15 cellular contexts compared by ENCODE assay signal in genomic region chr9:115630126-115630840, GRCh38.
A peak's percentile ranks its signal among the peaks of the same experiment; 100 is the strongest.
DNase-seq lines count a peak whose midpoint lies in the region; ATAC-seq, FAIRE-seq and TF ChIP-seq lines count a peak whose summit lies in the region.
"Had no signal": no experiment of that assay in that cellular context is flagged by ENCODE, and none has a peak within 500 bp of the region (broad histone marks: within the 10 kb centered on the region; RNA-seq: fewer than 3 reads in every experiment).

No MANE protein-coding gene starts in this region.

- no peaks in the 10 kb centered on the region for H3K36me3 Mint-ChIP-seq in astrocyte (ENCODE audit: low read depth, unreplicated experiment)
- H3K36me3 Mint-ChIP-seq: CD4-positive, alpha-beta memory T cell had no signal

- FAIRE-seq in astrocyte (lab: Jason Lieb, UNC): peak; percentile 76
- peak; percentile 86 for FAIRE-seq in keratinocyte (lab: Jason Lieb, UNC)

- H3K9ac ChIP-seq in astrocyte (ENCODE audit: low read length): no peak overlapping the region
- H3K9ac ChIP-seq in keratinocyte (ENCODE audit: control insufficient read depth, extremely low read depth, insufficient read depth, low read length): no peak overlapping the region
- H3K9ac ChIP-seq in smooth muscle cell (ENCODE audit: low read depth): no peak overlapping the region
- H3K9ac ChIP-seq: KMS-11 had no signal

- H3K4me1 Mint-ChIP-seq in astrocyte (ENCODE audit: low read depth, unreplicated experiment): peaks cover 43% of the 10 kb centered on the region
- H3K4me1 Mint-ChIP-seq: CD4-positive, alpha-beta memory T cell had no signal

- H3F3A ChIP-seq in smooth muscle cell (ENCODE audit: low read depth): peaks cover 4% of the 10 kb centered on the region

- DNase-seq in Jurkat, Clone E6-1 (ENCODE audit: low read depth, low spot score): peak; percentile 52
- DNase-seq in astrocyte (ENCODE audit: low read depth): no peak
- DNase-seq in keratinocyte (ENCODE audit: low read depth, low spot score): no peak
- no peak for DNase-seq in smooth muscle cell (lab: John Stamatoyannopoulos, UW; ENCODE audit: unreplicated experiment)
- DNase-seq in NK-92 (lab: John Stamatoyannopoulos, UW; ENCODE audit: unreplicated experiment): no peak
- DNase-seq: CD4-positive, alpha-beta memory T cell; NCI-H1048; NCI-H1436 treated with DMSO at 0.1 percent for 48 hours; NCI-H2081 treated with DMSO at 0.1 percent for 48 hours; NCI-H510A; NCI-H82; SHP77 treated with DMSO at 0.1 percent for 48 hours had no signal

- H3K9me3 Mint-ChIP-seq in astrocyte (ENCODE audit: unreplicated experiment): no peaks in the 10 kb centered on the region
- H3K9me3 Mint-ChIP-seq: CD4-positive, alpha-beta memory T cell had no signal

- no peak overlapping the region for H3K4me2 ChIP-seq in astrocyte (ENCODE audit: low read length)
- H3K4me2 ChIP-seq in keratinocyte (ENCODE audit: control insufficient read depth, extremely low read depth, insufficient read depth, low read depth, low read length): no peak overlapping the region
- H3K4me2 ChIP-seq in smooth muscle cell: no peak overlapping the region
- H3K4me2 ChIP-seq: KMS-11 had no signal

- ATAC-seq in GM21447 (IDR thresholded peaks at IDR 0.05; ENCODE audit: unreplicated experiment) (no peak), HG02884 (IDR thresholded peaks at IDR 0.05; ENCODE audit: unreplicated experiment) (no peak)

- no peak overlapping the region for H3K4me3 ChIP-seq in Jurkat, Clone E6-1 (ENCODE audit: low read length)
- H3K4me3 ChIP-seq in astrocyte (ENCODE audit: insufficient read depth, low read depth, low read length): no peak overlapping the region
- H3K4me3 ChIP-seq in keratinocyte (ENCODE audit: control insufficient read depth in 2 of 3, extremely low read depth in 1 of 3, insufficient read depth in 2 of 3, low read depth in 1 of 3, low read length in 3 of 3): no peak overlapping the region
- no peak overlapping the region for H3K4me3 ChIP-seq in smooth muscle cell

- H3K4me1 ChIP-seq in astrocyte (ENCODE audit: insufficient read depth, low read length) (peaks cover 9% of the 10 kb centered on the region), keratinocyte (ENCODE audit: control insufficient read depth, extremely low read depth, insufficient read depth, low read length) (peaks cover 17% of the 10 kb centered on the region), smooth muscle cell (ENCODE audit: low read depth) (peaks cover 30% of the 10 kb centered on the region)

- no peaks in the 10 kb centered on the region for H3K27me3 Mint-ChIP-seq in astrocyte (ENCODE audit: low read depth, unreplicated experiment)

- dilution Hi-C loops in keratinocyte (cut with MboI; ENCODE audit: extremely low pct_ligation_motif_present, low sequenced_read_pairs): no loop called here

- H3K27ac ChIP-seq in astrocyte (ENCODE audit: low read depth, low read length) (no peak overlapping the region), keratinocyte (ENCODE audit: control insufficient read depth, insufficient read depth, low read length) (no peak overlapping the region), smooth muscle cell (ENCODE audit: low read depth) (no peak overlapping the region)
- H3K27ac ChIP-seq: KMS-11 had no signal

- peak overlapping the region; percentile 29 for H3K27ac Mint-ChIP-seq in astrocyte (ENCODE audit: unreplicated experiment)
- H3K27ac Mint-ChIP-seq: CD4-positive, alpha-beta memory T cell had no signal

- H3K27me3 ChIP-seq in astrocyte (ENCODE audit: insufficient read depth, low read length): no peaks in the 10 kb centered on the region
- H3K27me3 ChIP-seq in keratinocyte (ENCODE audit: control insufficient read depth, extremely low read depth, insufficient read depth, low read length): no peaks in the 10 kb centered on the region
- H3K27me3 ChIP-seq in smooth muscle cell (ENCODE audit: low read depth): no peaks in the 10 kb centered on the region

- no peaks in the 10 kb centered on the region for H3K9me1 ChIP-seq in keratinocyte (ENCODE audit: control insufficient read depth, extremely low read depth, insufficient read depth, low read length)

- no peaks in the 10 kb centered on the region for H3K9me3 ChIP-seq in astrocyte (ENCODE audit: insufficient read depth, low read depth, low read length)
- H3K9me3 ChIP-seq in keratinocyte (ENCODE audit: control insufficient read depth, low read depth, low read length): no peaks in the 10 kb centered on the region
- H3K9me3 ChIP-seq in smooth muscle cell (replicated peaks; ENCODE audit: low read depth): no peaks in the 10 kb centered on the region

- TF ChIP-seq CTCF in astrocyte (IDR thresholded peaks at IDR 0.05; ENCODE audit: insufficient read depth, low read depth, low read length) (no peak), keratinocyte (optimal IDR thresholded peaks at IDR 0.05 in 1 of 3, IDR thresholded peaks at IDR 0.05 in 1 of 3, conservative IDR thresholded peaks at IDR 0.05 in 1 of 3; ENCODE audit: extremely low read depth in 1 of 3, insufficient read depth in 2 of 3, low read length in 3 of 3) (no peak), smooth muscle cell (IDR thresholded peaks at IDR 0.05; ENCODE audit: borderline replicate concordance, insufficient read depth, poor library complexity, severe bottlenecking) (no peak)

- H3K79me2 ChIP-seq in astrocyte (ENCODE audit: insufficient read depth, low read length) (no peaks in the 10 kb centered on the region), keratinocyte (ENCODE audit: control insufficient read depth, insufficient read depth, low read length) (no peaks in the 10 kb centered on the region), smooth muscle cell (ENCODE audit: low read depth) (no peaks in the 10 kb centered on the region)

- H4K20me1 ChIP-seq in astrocyte (ENCODE audit: insufficient read depth, low read length) (no peaks in the 10 kb centered on the region), keratinocyte (ENCODE audit: control insufficient read depth, extremely low read depth, insufficient read depth, low read length) (no peaks in the 10 kb centered on the region), smooth muscle cell (ENCODE audit: low read depth) (no peaks in the 10 kb centered on the region)

- no peak overlapping the region for H3K4me3 Mint-ChIP-seq in astrocyte (ENCODE audit: unreplicated experiment)
- H3K4me3 Mint-ChIP-seq: CD4-positive, alpha-beta memory T cell had no signal

- no peaks in the 10 kb centered on the region for H3K36me3 ChIP-seq in astrocyte (ENCODE audit: insufficient read depth, low read length)
- H3K36me3 ChIP-seq in keratinocyte (ENCODE audit: control insufficient read depth in 2 of 2, extremely low read depth in 1 of 2, insufficient read depth in 2 of 2, low read length in 2 of 2): no peaks in the 10 kb centered on the region
- H3K36me3 ChIP-seq in smooth muscle cell (ENCODE audit: low read depth): no peaks in the 10 kb centered on the region

- WGBS in smooth muscle cell (ENCODE audit: low lambda C conversion rate): 72% methylated on average over 2 of the region's 2 CpGs

- no peak overlapping the region for H2AFZ ChIP-seq in astrocyte (ENCODE audit: low read depth, low read length)
- H2AFZ ChIP-seq in keratinocyte (ENCODE audit: control insufficient read depth, low read length): peak overlapping the region; percentile 62
- peak overlapping the region; percentile 81 for H2AFZ ChIP-seq in smooth muscle cell (ENCODE audit: low read depth)
